ENCODE assay signal across 10 cellular contexts in genomic region chr2:231161252-231162035, GRCh38. TPM values are rescaled to one million over a fixed set of nuclear protein-coding genes. Genes with fewer than 3 reads are reported as not detected.
A peak's percentile ranks its signal among the peaks of the same experiment; 100 is the strongest.
DNase-seq lines count a peak whose midpoint lies in the region; ATAC-seq and TF ChIP-seq lines count a peak whose summit lies in the region.
"Had no signal": no experiment of that assay in that cellular context is flagged by ENCODE, and none has a peak within 500 bp of the region (broad histone marks: within the 10 kb centered on the region; RNA-seq: fewer than 3 reads in every experiment).

No MANE protein-coding gene starts in this region.

- peaks cover 44% of the 10 kb centered on the region for H3K36me3 Mint-ChIP-seq in activated CD4-positive, alpha-beta T cell treated with anti-CD3 and anti-CD28 coated beads, Interleukin-2, amount 10 ng/mL, durations not matched to agents 24 days and 14 days (ENCODE audit: low read depth)

- no peak overlapping the region for H3K4me3 ChIP-seq in SJSA1
- H3K4me3 ChIP-seq in gastroesophageal sphincter: no peak overlapping the region
- no peak overlapping the region for H3K4me3 ChIP-seq in suprapubic skin

- H3K36me3 ChIP-seq in SJSA1 (peaks cover 34% of the 10 kb centered on the region), gastroesophageal sphincter (peaks cover 8 to 22% of the 10 kb centered on the region in 2 donors), suprapubic skin (peaks cover 14% of the 10 kb centered on the region)

- peaks cover 17% of the 10 kb centered on the region for H3K4me1 Mint-ChIP-seq in activated CD4-positive, alpha-beta T cell treated with anti-CD3 and anti-CD28 coated beads, Interleukin-2, amount 10 ng/mL, durations not matched to agents 24 days and 14 days

- H3K27me3 ChIP-seq in SJSA1 (replicated peaks) (no peaks in the 10 kb centered on the region), gastroesophageal sphincter (no peaks in the 10 kb centered on the region), suprapubic skin (no peaks in the 10 kb centered on the region)

- TF ChIP-seq POLR2A in gastroesophageal sphincter (IDR thresholded peaks at IDR 0.05): no peak
- TF ChIP-seq POLR2A in suprapubic skin (IDR thresholded peaks at IDR 0.05): no peak

- intact Hi-C loops in activated CD4-positive, alpha-beta T cell treated with anti-CD3 and anti-CD28 coated beads, Interleukin-2, amount 10 ng/mL, durations not matched to agents 24 days and 14 days (cut with micrococcal nuclease): loop anchor here (5.0 kb wide), 1 partner anchor 59 kb away; no protein-coding TSS in a partner anchor
- intact Hi-C loops in left colon (cut with DNase I, micrococcal nuclease): no loop called here

- H3K4me3 Mint-ChIP-seq in activated CD4-positive, alpha-beta T cell treated with anti-CD3 and anti-CD28 coated beads, Interleukin-2, amount 10 ng/mL, durations not matched to agents 24 days and 14 days: peak overlapping the region; percentile 32

- H3K27me3 Mint-ChIP-seq in activated CD4-positive, alpha-beta T cell treated with anti-CD3 and anti-CD28 coated beads, Interleukin-2, amount 10 ng/mL, durations not matched to agents 24 days and 14 days: no peaks in the 10 kb centered on the region

- H3K9me3 ChIP-seq in SJSA1 (replicated peaks) (no peaks in the 10 kb centered on the region), gastroesophageal sphincter (no peaks in the 10 kb centered on the region), suprapubic skin (no peaks in the 10 kb centered on the region)

- no peak for TF ChIP-seq EP300 in gastroesophageal sphincter (IDR thresholded peaks at IDR 0.05)
- no peak for TF ChIP-seq EP300 in suprapubic skin (IDR thresholded peaks at IDR 0.05)

- H3K9me3 Mint-ChIP-seq in activated CD4-positive, alpha-beta T cell treated with anti-CD3 and anti-CD28 coated beads, Interleukin-2, amount 10 ng/mL, durations not matched to agents 24 days and 14 days: no peaks in the 10 kb centered on the region

- ATAC-seq in gastroesophageal sphincter (peak; percentile 3), GM21737 (IDR thresholded peaks at IDR 0.05; ENCODE audit: unreplicated experiment) (no peak), left colon (no peak)

- peak overlapping the region; percentile 85 for H3K27ac Mint-ChIP-seq in activated CD4-positive, alpha-beta T cell treated with anti-CD3 and anti-CD28 coated beads, Interleukin-2, amount 10 ng/mL, durations not matched to agents 24 days and 14 days

- peak; percentile 55 for DNase-seq in activated CD4-positive, alpha-beta T cell treated with anti-CD3 and anti-CD28 coated beads, Interleukin-2, amount 10 ng/mL, durations not matched to agents 24 days and 14 days
- DNase-seq in activated CD4-positive, alpha-beta T cell treated with anti-CD3 and anti-CD28 coated beads for 48 hours: no peak
- no peak for DNase-seq in SJSA1 (ENCODE audit: low read depth in 1 of 2, low spot score in 2 of 2)
- no peak for DNase-seq in suprapubic skin (ENCODE audit: low spot score in 2 of 2)
- DNase-seq in left colon: no peak
- no peak for DNase-seq in germinal center (ENCODE audit: low spot score)
- DNase-seq: erythroblast had no signal

- WGBS in gastroesophageal sphincter (ENCODE audit: low coverage in 1 of 2), 2 donors: 58 to 80% methylated on average over 7 to 8 of the region's 8 CpGs
- WGBS in suprapubic skin: 83% methylated on average over 8 of the region's 8 CpGs

- H3K27ac ChIP-seq in SJSA1: peak overlapping the region; percentile 85
- peak overlapping the region; percentile 70 to 79 (median 77) for H3K27ac ChIP-seq in gastroesophageal sphincter
- H3K27ac ChIP-seq in suprapubic skin: peak overlapping the region; percentile 75
- H3K27ac ChIP-seq: KMS-11 had no signal

- TF ChIP-seq CTCF in gastroesophageal sphincter (IDR thresholded peaks at IDR 0.05): no peak
- TF ChIP-seq CTCF in suprapubic skin (IDR thresholded peaks at IDR 0.05): no peak

- H3K4me1 ChIP-seq in SJSA1 (replicated peaks) (peaks cover 39% of the 10 kb centered on the region), gastroesophageal sphincter (peaks cover 5 to 47% (median 9%) of the 10 kb centered on the region in 3 donors), suprapubic skin (peaks cover 13% of the 10 kb centered on the region)

RNA-seq across cellular contexts. Expression of gene HTR2B, which starts 36.6 kb away (rescaled TPM):
- total RNA-seq in activated CD4-positive, alpha-beta T cell treated with anti-CD3 and anti-CD28 coated beads, Interleukin-2, amount 10 ng/mL, durations not matched to agents 24 days and 14 days: 0.09 TPM in 1 of 2 replicates, not detected in the other
- total RNA-seq in SJSA1 (2014; rRNA removed; shearing (Covaris generic)): 0.21 TPM in 1 of 2 replicates, not detected in the other
- total RNA-seq in gastroesophageal sphincter (10 to 100 TPM in 3 of 4 donors, 1 to 10 TPM in 1; 6.8 to 17.3 (median 16.0) TPM), suprapubic skin (not detected), left colon (under 1 TPM; 0.12 to 0.22 TPM)

RNA-seq across cellular contexts. Expression of gene ARMC9, which starts 37.0 kb away (rescaled TPM):
- 5.9 and 6.4 TPM in 2 replicates for total RNA-seq in activated CD4-positive, alpha-beta T cell treated with anti-CD3 and anti-CD28 coated beads, Interleukin-2, amount 10 ng/mL, durations not matched to agents 24 days and 14 days
- total RNA-seq in SJSA1 (2014; rRNA removed; shearing (Covaris generic)): 15.2 and 19.1 TPM in 2 replicates
- total RNA-seq in gastroesophageal sphincter (100 to 1,000 TPM in 3 of 4 donors, 10 to 100 TPM in 1; 69.6 to 298 (median 152) TPM), suprapubic skin (10 to 100 TPM in 2 of 4 donors, 1 to 10 TPM in 2; 6.5 to 11.5 (median 9.3) TPM), left colon (10 to 100 TPM in 1 of 2 donors, 1 to 10 TPM in 1; 9.4 to 13.6 TPM)
